In the genomic region with DNA sequence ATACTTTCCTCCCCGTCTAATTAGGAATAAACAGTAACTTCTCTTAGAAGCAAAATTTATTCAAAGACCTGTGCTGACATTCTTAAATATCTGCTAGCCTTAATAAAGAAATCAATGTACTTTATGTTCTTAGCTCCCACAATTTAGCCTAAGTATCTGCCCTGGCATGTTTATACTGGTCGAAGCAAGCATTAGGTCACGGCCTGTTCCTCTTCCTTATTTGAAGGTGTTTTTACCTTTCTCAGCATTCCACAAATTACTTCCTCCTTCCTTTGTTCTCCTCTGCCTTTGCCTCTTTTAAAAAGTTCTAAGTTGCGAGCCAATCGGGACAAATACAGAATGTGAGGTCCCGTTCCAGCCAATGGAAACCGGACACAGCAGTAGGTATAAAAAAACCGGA, we compare ENCODE assay signal across 13 cellular contexts. TPM values are rescaled to one million over a fixed set of nuclear protein-coding genes. Genes with fewer than 3 reads are reported as not detected.
A peak's percentile ranks its signal among the peaks of the same experiment; 100 is the strongest.
DNase-seq lines count a peak whose midpoint lies in the region; ATAC-seq and TF ChIP-seq lines count a peak whose summit lies in the region.
"Not testable (repeated sequence)": the region's sequence is repeated elsewhere in the genome, so short reads cannot be mapped to it uniquely, and the experiment has no call there.
"Had no signal": no experiment of that assay in that cellular context is flagged by ENCODE, and none has a peak within 500 bp of the region (broad histone marks: within the 10 kb centered on the region; RNA-seq: fewer than 3 reads in every experiment).

No MANE protein-coding gene starts in this region.

- POLR2A ChIA-PET in MCF 10A (lab: Yijun Ruan, JAX) = not testable (repeated sequence)

- H3K9me3 ChIP-seq in RWPE2 (ENCODE audit: severe bottlenecking); hepatocyte (ENCODE audit: low read depth); neuronal stem cell (replicated peaks in 1 of 2; ENCODE audit: control insufficient read depth in 2 of 2, insufficient read depth in 1 of 2, low read depth in 1 of 2, low read length in 2 of 2); vagina: not testable (repeated sequence)

- not testable (repeated sequence) for H3K4me3 Mint-ChIP-seq in GM23338; MCF 10A (ENCODE audit: unreplicated experiment)
- peak overlapping the region; percentile 32 for H3K4me3 Mint-ChIP-seq in endothelial cell (ENCODE audit: unreplicated experiment)

- H3K36me3 Mint-ChIP-seq in GM23338 (ENCODE audit: low read depth); MCF 10A (ENCODE audit: insufficient read depth, unreplicated experiment); endothelial cell (ENCODE audit: low read depth, unreplicated experiment): not testable (repeated sequence)

- not testable (repeated sequence) for H3K9me2 ChIP-seq in GM23338 (ENCODE audit: insufficient read depth); hepatocyte (replicated peaks; ENCODE audit: insufficient read depth)

- H3K36me3 ChIP-seq in GM23338 (ENCODE audit: insufficient read depth); RWPE2 (ENCODE audit: low read depth); hepatocyte (replicated peaks; ENCODE audit: insufficient read depth, low read depth); neuronal stem cell (replicated peaks in 1 of 2; ENCODE audit: control insufficient read depth in 2 of 2, insufficient read depth in 2 of 2, low read length in 2 of 2); vagina: not testable (repeated sequence)

- not testable (repeated sequence) for H3K14ac ChIP-seq in neuronal stem cell (ENCODE audit: low read length)

- H2BK5ac ChIP-seq in neuronal stem cell (ENCODE audit: low read length) = not testable (repeated sequence)

- H3K27ac ChIP-seq in GM23338 (ENCODE audit: low read depth) = peak overlapping the region; percentile 23; the same call in 1 of the 2 replicates
- peak overlapping the region; percentile 8 for H3K27ac ChIP-seq in RWPE2 (ENCODE audit: poor library complexity, severe bottlenecking)
- H3K27ac ChIP-seq in hepatocyte = peak overlapping the region; percentile 8
- H3K27ac ChIP-seq in neuronal stem cell (replicated peaks; ENCODE audit: low read length) = not testable (repeated sequence)
- H3K27ac ChIP-seq in vagina = peak overlapping the region; percentile 58

- not testable (repeated sequence) for H4K91ac ChIP-seq in neuronal stem cell (ENCODE audit: low read depth, low read length, poor library complexity)

- H3K27ac Mint-ChIP-seq in GM23338 (peak overlapping the region; percentile 67; the same call in 1 of the 2 replicates), MCF 10A (ENCODE audit: low read depth, unreplicated experiment) (peak overlapping the region; percentile 81)
- H3K27ac Mint-ChIP-seq in endothelial cell (ENCODE audit: unreplicated experiment) = not testable (repeated sequence)

- intact Hi-C loops in MCF 10A (cut with micrococcal nuclease); vagina (cut with DNase I): not testable (repeated sequence)

- peak overlapping the region; percentile 63 for H2AK5ac ChIP-seq in neuronal stem cell (ENCODE audit: low read depth, low read length)

- not testable (repeated sequence) for H4K20me1 ChIP-seq in GM23338 (replicated peaks; ENCODE audit: insufficient read depth); hepatocyte (ENCODE audit: insufficient read depth, poor library complexity, severe bottlenecking)

- not testable (repeated sequence) for H2BK120ac ChIP-seq in neuronal stem cell (ENCODE audit: low read depth, low read length)

- not testable (repeated sequence) for TF ChIP-seq POLR2A in vagina (IDR thresholded peaks at IDR 0.05)

- H3K4ac ChIP-seq in neuronal stem cell (ENCODE audit: low read length) = not testable (repeated sequence)

- H3K27me3 ChIP-seq in GM23338 (ENCODE audit: insufficient read depth); RWPE2 (ENCODE audit: insufficient read depth, poor library complexity, severe bottlenecking); hepatocyte; vagina: not testable (repeated sequence)
- H3K27me3 ChIP-seq in neuronal stem cell (ENCODE audit: control insufficient read depth in 3 of 3, insufficient read depth in 3 of 3, low read depth in 1 of 3, low read length in 3 of 3) = peaks cover 0 to 32% (median 0%) of the 10 kb centered on the region in 3 experiments

- peaks cover 11% of the 10 kb centered on the region for H3K9me3 Mint-ChIP-seq in GM23338
- H3K9me3 Mint-ChIP-seq in MCF 10A (ENCODE audit: unreplicated experiment); endothelial cell (ENCODE audit: unreplicated experiment): not testable (repeated sequence)

- not testable (repeated sequence) for H3F3A ChIP-seq in GM23338 (replicated peaks; ENCODE audit: low read depth)

- not testable (repeated sequence) for H3K23ac ChIP-seq in neuronal stem cell (ENCODE audit: low read depth, low read length, poor library complexity)

- not testable (repeated sequence) for ATAC-seq in GM23338; RWPE2 (ENCODE audit: low read depth)

- H3K4me2 ChIP-seq in GM23338; hepatocyte; neuronal stem cell (ENCODE audit: insufficient read depth, low read length, poor library complexity, severe bottlenecking): not testable (repeated sequence)

- H3K4me1 Mint-ChIP-seq in GM23338 = peaks cover 23% of the 10 kb centered on the region
- H3K4me1 Mint-ChIP-seq in MCF 10A (ENCODE audit: insufficient read depth, unreplicated experiment) = not testable (repeated sequence)
- H3K4me1 Mint-ChIP-seq in endothelial cell (ENCODE audit: unreplicated experiment) = peaks cover 16% of the 10 kb centered on the region

- not testable (repeated sequence) for H3K79me2 ChIP-seq in GM23338 (replicated peaks; ENCODE audit: insufficient read depth); hepatocyte

- BruUV-seq in MCF 10A (replicated peaks; lab: Mats Ljungman, UMichigan) = not testable (repeated sequence)

- H2BK12ac ChIP-seq in neuronal stem cell (ENCODE audit: low read length) = not testable (repeated sequence)

- not testable (repeated sequence) for H2BK15ac ChIP-seq in neuronal stem cell (ENCODE audit: low read length)

- H3K18ac ChIP-seq in neuronal stem cell (ENCODE audit: low read length) = not testable (repeated sequence)

- 58% methylated on average over 8 of the region's 8 CpGs for WGBS in hepatocyte (ENCODE audit: low lambda C conversion rate, missing lambda C conversion rate)
- no CpG with 5 or more reads among the region's 8 CpGs for WGBS in neuronal stem cell (ENCODE audit: extremely low coverage in 2 of 2, insufficient read length in 2 of 2, insufficient replicate concordance in 1 of 2), 2 donors

- H2AFZ ChIP-seq in GM23338; hepatocyte; neuronal stem cell (ENCODE audit: low read length): not testable (repeated sequence)

- peaks cover 11% of the 10 kb centered on the region for H3K27me3 Mint-ChIP-seq in GM23338 (ENCODE audit: insufficient read depth, low read depth, poor library complexity)
- H3K27me3 Mint-ChIP-seq in MCF 10A (ENCODE audit: insufficient read depth, unreplicated experiment); endothelial cell (ENCODE audit: unreplicated experiment): not testable (repeated sequence)

- not testable (repeated sequence) for H3K4me3 ChIP-seq in GM23338; RWPE2 (ENCODE audit: severe bottlenecking); hepatocyte; neuronal stem cell (ENCODE audit: low read length in 2 of 2); vagina

- H4K8ac ChIP-seq in neuronal stem cell (ENCODE audit: low read depth, low read length) = not testable (repeated sequence)

- CTCF ChIA-PET in MCF 10A (lab: Yijun Ruan, JAX) = interaction anchor here (0.5 to 0.7 kb wide), 2 partner anchors 56 to 370 kb away, joined by 3 read pairs; no protein-coding TSS in a partner anchor

- H3K79me1 ChIP-seq in neuronal stem cell (ENCODE audit: low read depth, low read length) = not testable (repeated sequence)

- not testable (repeated sequence) for DNase-seq in GM23338 (ENCODE audit: low spot score); RWPE2 (ENCODE audit: low spot score); MCF 10A (ENCODE audit: unreplicated experiment); endothelial cell (ENCODE audit: low spot score); hepatocyte (ENCODE audit: low spot score); neuronal stem cell (ENCODE audit: low spot score); vagina (ENCODE audit: extremely low spot score in 2 of 2)

- not testable (repeated sequence) for H3K4me1 ChIP-seq in GM23338 (ENCODE audit: insufficient read depth); neuronal stem cell (ENCODE audit: control insufficient read depth in 2 of 2, insufficient read depth in 1 of 2, low read depth in 1 of 2, low read length in 2 of 2)
- H3K4me1 ChIP-seq in RWPE2 (ENCODE audit: insufficient read depth, poor library complexity, severe bottlenecking) = peaks cover 29% of the 10 kb centered on the region
- peaks cover 23% of the 10 kb centered on the region for H3K4me1 ChIP-seq in hepatocyte (ENCODE audit: insufficient read depth)
- peaks cover 63% of the 10 kb centered on the region for H3K4me1 ChIP-seq in vagina

- not testable (repeated sequence) for H3K9ac ChIP-seq in neuronal stem cell (ENCODE audit: low read depth, low read length, poor library complexity)

- TF ChIP-seq CTCF in GM23338 (conservative IDR thresholded peaks at IDR 0.05; ENCODE audit: low read depth in 2 of 2); RWPE2 (IDR thresholded peaks at IDR 0.05; ENCODE audit: poor library complexity, severe bottlenecking); MCF 10A (IDR thresholded peaks at IDR 0.05; ENCODE audit: unreplicated experiment); endothelial cell (IDR thresholded peaks at IDR 0.05; ENCODE audit: unreplicated experiment); hepatocyte (IDR thresholded peaks at IDR 0.05; ENCODE audit: poor library complexity); vagina (IDR thresholded peaks at IDR 0.05): not testable (repeated sequence)

RNA-seq across cellular contexts. Expression of gene PABPN1L, which starts 52.4 kb away (rescaled TPM):
- total RNA-seq in GM23338 (2014; rRNA removed; shearing (Covaris generic)) = not detected in 2 replicates
- not detected in 2 replicates for polyA plus RNA-seq in GM23338 (2016; fragmentation: Nextera tagmentation; extraction: Ambion mirVana)
- not detected in 2 replicates for total RNA-seq in MCF 10A (2022)
- total RNA-seq in endothelial cell (ENCODE audit: unreplicated experiment) = not detected
- not detected in 2 replicates for total RNA-seq in hepatocyte
- not detected in 2 replicates for polyA plus RNA-seq in hepatocyte
- not detected for polyA plus RNA-seq in neuronal stem cell (2013, experiment 1 of 2)
- polyA plus RNA-seq in neuronal stem cell (2013, experiment 2 of 2) = not detected
- total RNA-seq in vagina = not detected
- total RNA-seq: Calu3; CD4-positive, alpha-beta T cell; Daoy had no signal
- polyA plus RNA-seq: A549, AG04450, BJ had no signal

RNA-seq across cellular contexts. Expression of gene CBFA2T3, which starts 58.1 kb away (rescaled TPM):
- 0.85 and 1.5 TPM in 2 replicates for total RNA-seq in GM23338 (2014; rRNA removed; shearing (Covaris generic))
- 0.70 and 0.87 TPM in 2 replicates for polyA plus RNA-seq in GM23338 (2016; fragmentation: Nextera tagmentation; extraction: Ambion mirVana)
- not detected in 2 replicates for total RNA-seq in MCF 10A (2022)
- 1.6 TPM for total RNA-seq in endothelial cell (ENCODE audit: unreplicated experiment)
- 0.07 TPM in 1 of 2 replicates, not detected in the other for total RNA-seq in hepatocyte
- 1.1 and 1.5 TPM in 2 replicates for polyA plus RNA-seq in hepatocyte
- 8.3 TPM for polyA plus RNA-seq in neuronal stem cell (2013, experiment 1 of 2)
- 8.0 TPM for polyA plus RNA-seq in neuronal stem cell (2013, experiment 2 of 2)
- total RNA-seq in vagina = 2.7 TPM
- total RNA-seq: Calu3, Daoy had no signal
- polyA plus RNA-seq: AG04450, BJ had no signal
